ENCODE assay signal across 11 cellular contexts in genomic region chr1:201535046-201535777, GRCh38. TPM values are rescaled to one million over a fixed set of nuclear protein-coding genes. Genes with fewer than 3 reads are reported as not detected.
A peak's percentile ranks its signal among the peaks of the same experiment; 100 is the strongest.
DNase-seq lines count a peak whose midpoint lies in the region; ATAC-seq and TF ChIP-seq lines count a peak whose summit lies in the region.
"Had no signal": no experiment of that assay in that cellular context is flagged by ENCODE, and none has a peak within 500 bp of the region (broad histone marks: within the 10 kb centered on the region; RNA-seq: fewer than 3 reads in every experiment).

No MANE protein-coding gene starts in this region.

- H3K27me3 Mint-ChIP-seq in CD4-positive, alpha-beta memory T cell: peaks cover 30 to 41% of the 10 kb centered on the region in 2 donors

- no peak overlapping the region for H3K4me3 Mint-ChIP-seq in CD4-positive, alpha-beta memory T cell
- H3K4me3 Mint-ChIP-seq: activated CD4-positive, alpha-beta T cell treated with anti-CD3 and anti-CD28 coated beads, Interleukin-2, amount 10 ng/mL, durations not matched to agents 7 days and 5 days had no signal

- H3K27me3 ChIP-seq in GM23248 (replicated peaks; ENCODE audit: insufficient read depth): no peaks in the 10 kb centered on the region
- H3K27me3 ChIP-seq in Peyer's patch: peaks cover 0 to under 1% of the 10 kb centered on the region in 2 donors
- no peaks in the 10 kb centered on the region for H3K27me3 ChIP-seq in fibroblast of lung (ENCODE audit: control insufficient read depth, insufficient read depth, low read length)
- H3K27me3 ChIP-seq in CD4-positive, alpha-beta memory T cell (ENCODE audit: insufficient read depth, low read length): peaks cover 27% of the 10 kb centered on the region

- POLR2A ChIA-PET in CD4-positive, alpha-beta memory T cell (lab: Charles Lee; ENCODE audit: partially characterized antibody): no interaction called here

- ATAC-seq in GM18505 (IDR thresholded peaks at IDR 0.05; ENCODE audit: unreplicated experiment) (no peak), GM19035 (IDR thresholded peaks at IDR 0.05; ENCODE audit: unreplicated experiment) (no peak)

- H3K9me3 ChIP-seq in GM23248 (ENCODE audit: low read depth) (no peaks in the 10 kb centered on the region), Peyer's patch (no peaks in the 10 kb centered on the region), fibroblast of lung (ENCODE audit: control insufficient read depth, insufficient read depth, low read depth, low read length) (no peaks in the 10 kb centered on the region)
- no peaks in the 10 kb centered on the region for H3K9me3 ChIP-seq in CD4-positive, alpha-beta memory T cell (ENCODE audit: control insufficient read depth in 1 of 2, low read length in 2 of 2)
- H3K9me3 ChIP-seq: neutrophil had no signal

- H3K27ac Mint-ChIP-seq in CD4-positive, alpha-beta memory T cell: no peak overlapping the region
- H3K27ac Mint-ChIP-seq: activated CD4-positive, alpha-beta T cell treated with anti-CD3 and anti-CD28 coated beads, Interleukin-2, amount 10 ng/mL, durations not matched to agents 7 days and 5 days had no signal

- CTCF ChIA-PET in CD4-positive, alpha-beta memory T cell (lab: Charles Lee; ENCODE audit: partially characterized antibody): interaction anchor here (0.9 to 1.3 kb wide), 2 partner anchors 23 to 24 kb away, joined by 3 to 4 read pairs; no protein-coding TSS in a partner anchor

- peak; percentile 75 for DNase-seq in GM23248
- no peak for DNase-seq in Peyer's patch
- peak; percentile 38 to 74 for DNase-seq in fibroblast of lung (ENCODE audit: low read depth in 2 of 2)
- no peak for DNase-seq in GM19240 (ENCODE audit: insufficient read length, low spot score)
- no peak for DNase-seq in CD4-positive, alpha-beta memory T cell
- DNase-seq: activated CD4-positive, alpha-beta T cell treated with anti-CD3 and anti-CD28 coated beads, Interleukin-2, amount 10 ng/mL, durations not matched to agents 7 days and 5 days; NCI-H446 treated with DMSO at 0.1 percent for 48 hours had no signal

- in situ Hi-C loops in GM23248 (cut with MboI): no loop called here

- peak overlapping the region; percentile 66 for H3K4me2 ChIP-seq in GM23248 (ENCODE audit: unreplicated experiment)
- H3K4me2 ChIP-seq in fibroblast of lung (ENCODE audit: extremely low read depth, insufficient read depth, low read length): no peak overlapping the region

- H3K4me1 Mint-ChIP-seq in CD4-positive, alpha-beta memory T cell: peaks cover 7 to 28% (median 15%) of the 10 kb centered on the region in 4 donors

- H3K27ac ChIP-seq in GM23248 (peak overlapping the region; percentile 91), Peyer's patch (peak overlapping the region in 3 of 4 donors; percentile 3 to 73 (median 61)), fibroblast of lung (ENCODE audit: insufficient read depth, low read length) (peak overlapping the region; percentile 73), skin epidermis (peak overlapping the region in 17 of 21 experiments; percentile 6 to 86 (median 62))
- no peak overlapping the region for H3K27ac ChIP-seq in CD4-positive, alpha-beta memory T cell (ENCODE audit: low read depth, low read length)
- H3K27ac ChIP-seq: neutrophil had no signal

- peaks cover 16 to 44% of the 10 kb centered on the region in 2 donors for H3K36me3 Mint-ChIP-seq in CD4-positive, alpha-beta memory T cell

- H2AFZ ChIP-seq in GM23248: peak overlapping the region; percentile 68
- H2AFZ ChIP-seq in fibroblast of lung (ENCODE audit: low read length): peak overlapping the region; percentile 22

- H3K79me2 ChIP-seq in GM23248 (ENCODE audit: insufficient read depth) (peaks cover 11% of the 10 kb centered on the region), fibroblast of lung (ENCODE audit: control insufficient read depth, insufficient read depth, low read length) (peaks cover 9% of the 10 kb centered on the region)

- intact Hi-C loops in CD4-positive, alpha-beta memory T cell (cut with micrococcal nuclease): no loop called here

- 17 to 23% methylated on average over 6 of the region's 6 CpGs for WGBS in GM23248 (ENCODE audit: low coverage in 1 of 2, low lambda C conversion rate in 2 of 2, missing lambda C conversion rate in 2 of 2), 2 experiments

- no peaks in the 10 kb centered on the region for H4K20me1 ChIP-seq in GM23248 (ENCODE audit: insufficient read depth)
- H4K20me1 ChIP-seq in fibroblast of lung (ENCODE audit: control insufficient read depth, extremely low read depth, insufficient read depth, low read length): no peaks in the 10 kb centered on the region

- peaks cover 51% of the 10 kb centered on the region for H3F3A ChIP-seq in GM23248 (ENCODE audit: insufficient read depth)

- H3K9me3 Mint-ChIP-seq in CD4-positive, alpha-beta memory T cell: no peaks in the 10 kb centered on the region
- H3K9me3 Mint-ChIP-seq: activated CD4-positive, alpha-beta T cell treated with anti-CD3 and anti-CD28 coated beads, Interleukin-2, amount 10 ng/mL, durations not matched to agents 7 days and 5 days had no signal

- no peak for TF ChIP-seq POLR2A in Peyer's patch (IDR thresholded peaks at IDR 0.05)
- TF ChIP-seq POLR2A in GM18505 (IDR thresholded peaks at IDR 0.05; ENCODE audit: borderline replicate concordance, extremely low read depth, insufficient read depth, insufficient read length): no peak

- TF ChIP-seq CTCF in Peyer's patch (IDR thresholded peaks at IDR 0.05) (no peak), fibroblast of lung (conservative IDR thresholded peaks at IDR 0.05 in 1 of 2, IDR thresholded peaks at IDR 0.05 in 1 of 2; ENCODE audit: low read depth in 1 of 2, low read length in 2 of 2) (no peak)

- H3K4me1 ChIP-seq in GM23248 (ENCODE audit: insufficient read depth): peaks cover 64% of the 10 kb centered on the region
- H3K4me1 ChIP-seq in Peyer's patch: peaks cover 0 to 29% (median 15%) of the 10 kb centered on the region in 4 donors
- H3K4me1 ChIP-seq in fibroblast of lung (ENCODE audit: control insufficient read depth, extremely low read depth, insufficient read depth, low read length): peaks cover 47% of the 10 kb centered on the region
- H3K4me1 ChIP-seq in CD4-positive, alpha-beta memory T cell (ENCODE audit: insufficient read depth, low read length): peaks cover 19% of the 10 kb centered on the region

- H3K9me2 ChIP-seq in GM23248 (ENCODE audit: insufficient read depth): no peaks in the 10 kb centered on the region

- H3K9ac ChIP-seq in GM23248 (peak overlapping the region; percentile 79), fibroblast of lung (ENCODE audit: insufficient read depth, low read length) (peak overlapping the region; percentile 21)

- H3K4me3 ChIP-seq in GM23248 (no peak overlapping the region), Peyer's patch (no peak overlapping the region), fibroblast of lung (replicated peaks in 1 of 4; ENCODE audit: control extremely low read depth in 1 of 4, insufficient read depth in 1 of 4, low read depth in 3 of 4, low read length in 4 of 4) (no peak overlapping the region), skin epidermis (no peak overlapping the region)
- no peak overlapping the region for H3K4me3 ChIP-seq in CD4-positive, alpha-beta memory T cell (ENCODE audit: low read length in 2 of 2)

- H3K36me3 ChIP-seq in GM23248 (ENCODE audit: low read depth) (no peaks in the 10 kb centered on the region), Peyer's patch (no peaks in the 10 kb centered on the region), fibroblast of lung (ENCODE audit: control insufficient read depth, insufficient read depth, low read length) (no peaks in the 10 kb centered on the region)
- no peaks in the 10 kb centered on the region for H3K36me3 ChIP-seq in CD4-positive, alpha-beta memory T cell (ENCODE audit: insufficient read depth, low read length)
- H3K36me3 ChIP-seq: neutrophil had no signal

RNA-seq across cellular contexts. Expression of gene NAV1, which starts 3.7 kb away (rescaled TPM):
- 79.0 and 81.8 TPM in 2 replicates for total RNA-seq in GM23248 (2014; rRNA removed; shearing (Covaris generic))
- polyA plus RNA-seq in GM23248 (2016; fragmentation: Nextera tagmentation; extraction: Ambion mirVana): 74.7 and 75.6 TPM in 2 replicates
- total RNA-seq in Peyer's patch: 10 to 100 TPM in 3 of 4 donors, 1 to 10 TPM in 1; 6.7 to 47.9 (median 14.9) TPM
- total RNA-seq in fibroblast of lung: 7.2 and 19.8 TPM in 2 replicates
- polyA plus RNA-seq in fibroblast of lung: 64.0 and 66.5 TPM in 2 replicates
- polyA plus RNA-seq in fibroblast of lung (2012): 65.3 and 96.6 TPM in 2 replicates
- polyA minus RNA-seq in fibroblast of lung (ENCODE audit: low replicate concordance): 355 and 377 TPM in 2 replicates
- 1 to 10 TPM; 4.7 TPM for total RNA-seq in CD4-positive, alpha-beta memory T cell
- polyA plus RNA-seq in CD4-positive, alpha-beta memory T cell: 1 to 10 TPM in 1 of 2 donors, under 1 TPM in 1; 0.29 to 2.8 TPM

RNA-seq across cellular contexts. Expression of gene CSRP1, which starts 28.3 kb away (rescaled TPM):
- total RNA-seq in GM23248 (2014; rRNA removed; shearing (Covaris generic)): 1,160 and 1,256 TPM in 2 replicates
- polyA plus RNA-seq in GM23248 (2016; fragmentation: Nextera tagmentation; extraction: Ambion mirVana): 510 and 529 TPM in 2 replicates
- total RNA-seq in Peyer's patch: 100 to 1,000 TPM; 139 to 306 (median 160) TPM
- 158 and 195 TPM in 2 replicates for total RNA-seq in fibroblast of lung
- 438 and 1,081 TPM in 2 replicates for polyA plus RNA-seq in fibroblast of lung
- polyA plus RNA-seq in fibroblast of lung (2012): 450 and 1,109 TPM in 2 replicates
- polyA minus RNA-seq in fibroblast of lung (ENCODE audit: low replicate concordance): 886 and 2,174 TPM in 2 replicates
- total RNA-seq in CD4-positive, alpha-beta memory T cell: 10 to 100 TPM; 34.2 to 36.0 TPM
- 10 to 100 TPM; 74.6 to 79.3 TPM for polyA plus RNA-seq in CD4-positive, alpha-beta memory T cell

Comparison
In these comparisons a context has a peak if more than half of its experiments do, and no peak if none do; other contexts are left out.
1. DNase-seq: peak in GM23248 (single experiment) and fibroblast of lung (2 of 2); none in Peyer's patch (0 of 3), GM19240 (single experiment) and CD4-positive, alpha-beta memory T cell (0 of 5).